14 cellular contexts compared by ENCODE assay signal in genomic region chr17:5355416-5356129, GRCh38.
DNase-seq lines count a peak whose midpoint lies in the region; ATAC-seq and TF ChIP-seq lines count a peak whose summit lies in the region.
"Had no signal": no experiment of that assay in that cellular context is flagged by ENCODE, and none has a peak within 500 bp of the region (broad histone marks: within the 10 kb centered on the region; RNA-seq: fewer than 3 reads in every experiment).

No MANE protein-coding gene starts in this region.

- TF ChIP-seq CTCF in AG09309 (IDR thresholded peaks at IDR 0.05; ENCODE audit: control insufficient read depth, insufficient read depth, low read depth, low read length, missing control alignments) (no peak), brain (conservative IDR thresholded peaks at IDR 0.05) (no peak), WERI-Rb-1 (IDR thresholded peaks at IDR 0.05; ENCODE audit: low read depth, low read length) (no peak)

- H3K27ac ChIP-seq in WERI-Rb-1 = no peak overlapping the region

- H3K4me3 ChIP-seq in AG09309 (ENCODE audit: control insufficient read depth, low read depth, low read length) (no peak overlapping the region), WERI-Rb-1 (ENCODE audit: low read depth, low read length) (no peak overlapping the region)

- no peaks in the 10 kb centered on the region for H3K9me3 ChIP-seq in WERI-Rb-1 (ENCODE audit: severe bottlenecking)

- peak overlapping the region in 4 of 5 experiments; percentile 26 to 73 (median 46) for H3K27ac Mint-ChIP-seq in brain
- H3K27ac Mint-ChIP-seq: CD4-positive, alpha-beta T cell; stimulated activated naive CD8-positive, alpha-beta T cell treated with anti-CD3 and anti-CD28 coated beads, Interleukin-15, Interleukin-2, amounts not matched to agents 100 ng/mL and 50 ng/mL, for 24 hours had no signal

- H3K36me3 Mint-ChIP-seq in brain = peaks cover 76% of the 10 kb centered on the region

- peak; percentile 7 for DNase-seq in AG09309 (ENCODE audit: low read depth)
- peak; percentile 15 for DNase-seq in EH (ENCODE audit: low read depth)
- peak; percentile 9 for DNase-seq in iris pigment epithelial cell (ENCODE audit: low read depth)
- no peak for DNase-seq in WERI-Rb-1
- DNase-seq in UCSD-AML1 (lab: John Stamatoyannopoulos, UW; ENCODE audit: unreplicated experiment) = no peak
- DNase-seq: CD4-positive, alpha-beta T cell; effector memory CD4-positive, alpha-beta T cell; NCI-H446 treated with DMSO at 0.1 percent for 48 hours; SIG-M5; stimulated activated CD4-positive, alpha-beta T cell treated with anti-CD3 and anti-CD28 coated beads, Interleukin-4, amount 100 ng/mL, for 1 hour had no signal

- no peak overlapping the region for H3K4me3 Mint-ChIP-seq in brain
- H3K4me3 Mint-ChIP-seq: CD4-positive, alpha-beta T cell; stimulated activated naive CD8-positive, alpha-beta T cell treated with anti-CD3 and anti-CD28 coated beads, Interleukin-15, Interleukin-2, amounts not matched to agents 100 ng/mL and 50 ng/mL, for 24 hours had no signal

- no peak for ATAC-seq in HG02798 (IDR thresholded peaks at IDR 0.05; ENCODE audit: poor library complexity, unreplicated experiment)
- no peak for ATAC-seq in GM21576 (IDR thresholded peaks at IDR 0.05; ENCODE audit: unreplicated experiment)

- H3K4me1 Mint-ChIP-seq in brain = peaks cover 4% of the 10 kb centered on the region

- no peaks in the 10 kb centered on the region for H3K27me3 Mint-ChIP-seq in brain
- H3K27me3 Mint-ChIP-seq: CD4-positive, alpha-beta T cell; stimulated activated naive CD8-positive, alpha-beta T cell treated with anti-CD3 and anti-CD28 coated beads, Interleukin-15, Interleukin-2, amounts not matched to agents 100 ng/mL and 50 ng/mL, for 24 hours had no signal

- no peaks in the 10 kb centered on the region for H3K27me3 ChIP-seq in WERI-Rb-1 (ENCODE audit: insufficient read depth, low read depth, severe bottlenecking)

- peaks cover 66% of the 10 kb centered on the region for H3K36me3 ChIP-seq in WERI-Rb-1

- H3K9me3 Mint-ChIP-seq in brain = no peaks in the 10 kb centered on the region
- H3K9me3 Mint-ChIP-seq: CD4-positive, alpha-beta T cell; stimulated activated naive CD8-positive, alpha-beta T cell treated with anti-CD3 and anti-CD28 coated beads, Interleukin-15, Interleukin-2, amounts not matched to agents 100 ng/mL and 50 ng/mL, for 24 hours had no signal

Comparison
In these comparisons a context has a peak if more than half of its experiments do, and no peak if none do; other contexts are left out.
1. DNase-seq: peak in AG09309 (single experiment), EH (single experiment) and iris pigment epithelial cell (single experiment); none in WERI-Rb-1 (single experiment) and UCSD-AML1 (single experiment).